ENCODE assay signal across 14 cellular contexts in the genomic region with DNA sequence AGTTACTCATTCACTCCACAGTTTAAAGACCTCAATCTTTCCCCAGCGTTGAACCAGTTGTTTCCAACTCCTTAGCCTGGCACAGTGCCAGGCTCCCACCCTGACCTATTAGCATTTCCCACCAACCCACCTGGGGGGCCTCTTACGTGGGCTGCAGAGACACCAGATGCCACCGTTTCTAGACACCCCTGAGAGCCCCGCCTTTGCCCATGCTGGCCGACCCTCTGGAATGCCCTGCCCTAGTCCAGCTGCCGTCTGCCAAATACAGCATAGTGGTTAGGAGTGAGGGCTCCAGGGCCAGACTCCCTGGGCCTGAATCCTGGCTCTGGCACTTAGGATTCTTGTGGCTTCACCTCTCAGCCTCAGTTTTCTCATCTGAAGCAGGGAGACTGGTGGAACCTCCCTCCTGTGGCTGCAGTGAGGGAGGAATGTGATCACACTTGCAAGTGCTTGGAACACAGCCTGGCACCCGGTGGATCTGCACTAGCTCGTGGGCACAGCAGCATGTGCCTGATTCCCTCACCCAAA.
DNase-seq lines count a peak whose midpoint lies in the region; ATAC-seq and TF ChIP-seq lines count a peak whose summit lies in the region.
"Had no signal": no experiment of that assay in that cellular context is flagged by ENCODE, and none has a peak within 500 bp of the region (broad histone marks: within the 10 kb centered on the region; RNA-seq: fewer than 3 reads in every experiment).

No MANE protein-coding gene starts in this region.

- peaks cover 3% of the 10 kb centered on the region for H3K9me3 Mint-ChIP-seq in CD4-positive, alpha-beta T cell

- ATAC-seq in SK-N-SH treated with all-trans-retinoic acid at 6 μM for 48 hours (peak; percentile 35), HG03521 (IDR thresholded peaks at IDR 0.05; ENCODE audit: unreplicated experiment) (no peak)
- no peak for ATAC-seq in CD4-positive, alpha-beta T cell (ENCODE audit: poor library complexity)
- ATAC-seq: HCT116; stimulated activated naive CD8-positive, alpha-beta T cell treated with anti-CD3 and anti-CD28 coated beads, Interleukin-15, Interleukin-2, amounts not matched to agents 100 U/mL and 50 U/mL, for 24 hours had no signal

- H3K27me3 ChIP-seq in sigmoid colon, result no peaks in the 10 kb centered on the region
- no peaks in the 10 kb centered on the region for H3K27me3 ChIP-seq in hepatocyte
- no peaks in the 10 kb centered on the region for H3K27me3 ChIP-seq in CD4-positive, alpha-beta T cell (ENCODE audit: control insufficient read depth, insufficient read depth, low read length)

- H3K4me3 ChIP-seq in fibroblast of pulmonary artery (replicated peaks; ENCODE audit: low read depth, low read length), result no peak overlapping the region
- H3K4me3 ChIP-seq in sigmoid colon, result no peak overlapping the region
- no peak overlapping the region for H3K4me3 ChIP-seq in hepatocyte

- H3K4me2 ChIP-seq in hepatocyte, result no peak overlapping the region

- DNase-seq in GM03348 (ENCODE audit: low spot score) (peak; percentile 70), fibroblast of pulmonary artery (ENCODE audit: low read depth) (peak; percentile 14), sigmoid colon (peak; percentile 74), hepatocyte (ENCODE audit: low spot score) (no peak), NCI-H2107 (lab: John Stamatoyannopoulos, UW) (no peak)
- no peak for DNase-seq in CD4-positive, alpha-beta T cell
- DNase-seq: activated naive CD4-positive, alpha-beta T cell treated with anti-CD3 and anti-CD28 coated beads for 36 hours; GDM1; NCI-H1092; NCI-H510A; stimulated activated naive CD8-positive, alpha-beta T cell treated with anti-CD3 and anti-CD28 coated beads, Interleukin-15, Interleukin-2, amounts not matched to agents 100 U/mL and 50 U/mL, for 24 hours had no signal

- no peak overlapping the region for H3K4me3 Mint-ChIP-seq in CD4-positive, alpha-beta T cell
- H3K4me3 Mint-ChIP-seq: activated naive CD4-positive, alpha-beta T cell treated with anti-CD3 and anti-CD28 coated beads for 36 hours had no signal

- CTCF ChIA-PET in CD4-positive, alpha-beta T cell (lab: Charles Lee), result no interaction called here

- no peak for TF ChIP-seq EP300 in sigmoid colon (IDR thresholded peaks at IDR 0.05)

- no peak overlapping the region for H2AFZ ChIP-seq in hepatocyte

- H4K20me1 ChIP-seq in hepatocyte (ENCODE audit: insufficient read depth, poor library complexity, severe bottlenecking), result no peaks in the 10 kb centered on the region

- no peak for TF ChIP-seq CTCF in fibroblast of pulmonary artery (IDR thresholded peaks at IDR 0.05; ENCODE audit: low read length, missing control alignments)
- TF ChIP-seq CTCF in sigmoid colon (IDR thresholded peaks at IDR 0.05), result no peak
- TF ChIP-seq CTCF in hepatocyte (IDR thresholded peaks at IDR 0.05; ENCODE audit: poor library complexity), result no peak
- TF ChIP-seq CTCF in CD4-positive, alpha-beta T cell (IDR thresholded peaks at IDR 0.05), result no peak

- H3K9me3 ChIP-seq in sigmoid colon (peaks cover 0 to 3% (median 1%) of the 10 kb centered on the region in 4 donors), hepatocyte (ENCODE audit: low read depth) (no peaks in the 10 kb centered on the region)
- H3K9me3 ChIP-seq in CD4-positive, alpha-beta T cell (ENCODE audit: control insufficient read depth, low read length), result peaks cover 10% of the 10 kb centered on the region

- peaks cover 82% of the 10 kb centered on the region for H3K36me3 Mint-ChIP-seq in CD4-positive, alpha-beta T cell (ENCODE audit: low read depth)

- no peaks in the 10 kb centered on the region for H3K27me3 Mint-ChIP-seq in CD4-positive, alpha-beta T cell

- no peak for TF ChIP-seq POLR2A in sigmoid colon (IDR thresholded peaks at IDR 0.05)

- H3K27ac ChIP-seq in sigmoid colon, result peak overlapping the region; percentile 73 to 85 (median 77)
- no peak overlapping the region for H3K27ac ChIP-seq in hepatocyte
- no peak overlapping the region for H3K27ac ChIP-seq in CD4-positive, alpha-beta T cell (ENCODE audit: low read depth, low read length)

- peaks cover 0 to under 1% (median 0%) of the 10 kb centered on the region in 4 donors for H3K36me3 ChIP-seq in sigmoid colon
- H3K36me3 ChIP-seq in hepatocyte (replicated peaks; ENCODE audit: insufficient read depth, low read depth), result no peaks in the 10 kb centered on the region

- peaks cover 0 to 62% (median 47%) of the 10 kb centered on the region in 4 donors for H3K4me1 ChIP-seq in sigmoid colon
- peaks cover 5% of the 10 kb centered on the region for H3K4me1 ChIP-seq in hepatocyte (ENCODE audit: insufficient read depth)

- H3K27ac Mint-ChIP-seq in CD4-positive, alpha-beta T cell, result no peak overlapping the region
- H3K27ac Mint-ChIP-seq: activated naive CD4-positive, alpha-beta T cell treated with anti-CD3 and anti-CD28 coated beads for 36 hours had no signal

- H3K4me1 Mint-ChIP-seq in CD4-positive, alpha-beta T cell (ENCODE audit: low read depth), result no peaks in the 10 kb centered on the region

- intact Hi-C loops in sigmoid colon (cut with DNase I), result no loop called here
- intact Hi-C loops in CD4-positive, alpha-beta T cell (cut with DNase I, micrococcal nuclease), result no loop called here

- no peaks in the 10 kb centered on the region for H3K79me2 ChIP-seq in hepatocyte

- no peaks in the 10 kb centered on the region for H3K9me2 ChIP-seq in hepatocyte (replicated peaks; ENCODE audit: insufficient read depth)

- 81 to 82% methylated on average over 8 of the region's 8 CpGs for whole genome bisulfite sequencing in sigmoid colon, 2 donors
- WGBS in hepatocyte (ENCODE audit: low lambda C conversion rate, missing lambda C conversion rate), result 80% methylated on average over 8 of the region's 8 CpGs

- POLR2A ChIA-PET in CD4-positive, alpha-beta T cell (lab: Charles Lee), result no interaction called here

TF ChIP-seq in SK-N-SH treated with all-trans-retinoic acid at 6 μM for 48 hours, 23 proteins besides CTCF, POLR2A, EP300 and RAD21 (continues in another document):
- TF ChIP-seq ZNF70 (CRISPR knock-in tag; IDR thresholded peaks at IDR 0.05) (no peak), GLIS3 (CRISPR knock-in tag; IDR thresholded peaks at IDR 0.05) (no peak), ZNF565 (CRISPR knock-in tag; conservative IDR thresholded peaks at IDR 0.05; ENCODE audit: low read depth) (no peak), PPARA (CRISPR knock-in tag; IDR thresholded peaks at IDR 0.05; ENCODE audit: borderline replicate concordance) (no peak), TOX (CRISPR knock-in tag; IDR thresholded peaks at IDR 0.05; ENCODE audit: borderline replicate concordance) (no peak), ZFP30 (CRISPR knock-in tag; IDR thresholded peaks at IDR 0.05) (no peak), ARNTL (CRISPR knock-in tag; IDR thresholded peaks at IDR 0.05; ENCODE audit: borderline replicate concordance, low read depth) (no peak), SNAI2 (CRISPR knock-in tag; IDR thresholded peaks at IDR 0.05) (no peak), CSRNP3 (CRISPR knock-in tag; IDR thresholded peaks at IDR 0.05) (no peak), RARB (CRISPR knock-in tag; IDR thresholded peaks at IDR 0.05) (no peak)
- TF ChIP-seq, protein P1, sequence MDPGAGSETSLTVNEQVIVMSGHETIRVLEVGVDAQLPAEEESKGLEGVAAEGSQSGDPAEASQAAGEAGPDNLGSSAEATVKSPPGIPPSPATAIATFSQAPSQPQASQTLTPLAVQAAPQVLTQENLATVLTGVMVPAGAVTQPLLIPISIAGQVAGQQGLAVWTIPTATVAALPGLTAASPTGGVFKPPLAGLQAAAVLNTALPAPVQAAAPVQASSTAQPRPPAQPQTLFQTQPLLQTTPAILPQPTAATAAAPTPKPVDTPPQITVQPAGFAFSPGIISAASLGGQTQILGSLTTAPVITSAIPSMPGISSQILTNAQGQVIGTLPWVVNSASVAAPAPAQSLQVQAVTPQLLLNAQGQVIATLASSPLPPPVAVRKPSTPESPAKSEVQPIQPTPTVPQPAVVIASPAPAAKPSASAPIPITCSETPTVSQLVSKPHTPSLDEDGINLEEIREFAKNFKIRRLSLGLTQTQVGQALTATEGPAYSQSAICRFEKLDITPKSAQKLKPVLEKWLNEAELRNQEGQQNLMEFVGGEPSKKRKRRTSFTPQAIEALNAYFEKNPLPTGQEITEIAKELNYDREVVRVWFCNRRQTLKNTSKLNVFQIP (CRISPR knock-in tag; IDR thresholded peaks at IDR 0.05; ENCODE audit: borderline replicate concordance, low read depth), result no peak
- TF ChIP-seq, protein P2, sequence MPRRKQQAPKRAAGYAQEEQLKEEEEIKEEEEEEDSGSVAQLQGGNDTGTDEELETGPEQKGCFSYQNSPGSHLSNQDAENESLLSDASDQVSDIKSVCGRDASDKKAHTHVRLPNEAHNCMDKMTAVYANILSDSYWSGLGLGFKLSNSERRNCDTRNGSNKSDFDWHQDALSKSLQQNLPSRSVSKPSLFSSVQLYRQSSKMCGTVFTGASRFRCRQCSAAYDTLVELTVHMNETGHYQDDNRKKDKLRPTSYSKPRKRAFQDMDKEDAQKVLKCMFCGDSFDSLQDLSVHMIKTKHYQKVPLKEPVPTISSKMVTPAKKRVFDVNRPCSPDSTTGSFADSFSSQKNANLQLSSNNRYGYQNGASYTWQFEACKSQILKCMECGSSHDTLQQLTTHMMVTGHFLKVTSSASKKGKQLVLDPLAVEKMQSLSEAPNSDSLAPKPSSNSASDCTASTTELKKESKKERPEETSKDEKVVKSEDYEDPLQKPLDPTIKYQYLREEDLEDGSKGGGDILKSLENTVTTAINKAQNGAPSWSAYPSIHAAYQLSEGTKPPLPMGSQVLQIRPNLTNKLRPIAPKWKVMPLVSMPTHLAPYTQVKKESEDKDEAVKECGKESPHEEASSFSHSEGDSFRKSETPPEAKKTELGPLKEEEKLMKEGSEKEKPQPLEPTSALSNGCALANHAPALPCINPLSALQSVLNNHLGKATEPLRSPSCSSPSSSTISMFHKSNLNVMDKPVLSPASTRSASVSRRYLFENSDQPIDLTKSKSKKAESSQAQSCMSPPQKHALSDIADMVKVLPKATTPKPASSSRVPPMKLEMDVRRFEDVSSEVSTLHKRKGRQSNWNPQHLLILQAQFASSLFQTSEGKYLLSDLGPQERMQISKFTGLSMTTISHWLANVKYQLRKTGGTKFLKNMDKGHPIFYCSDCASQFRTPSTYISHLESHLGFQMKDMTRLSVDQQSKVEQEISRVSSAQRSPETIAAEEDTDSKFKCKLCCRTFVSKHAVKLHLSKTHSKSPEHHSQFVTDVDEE (CRISPR knock-in tag; IDR thresholded peaks at IDR 0.05), result no peak

Comparison
In these comparisons a context has a peak if more than half of its experiments do, and no peak if none do; other contexts are left out.
1. DNase-seq: peak in GM03348 (single experiment), fibroblast of pulmonary artery (single experiment) and sigmoid colon (single experiment); none in hepatocyte (single experiment), NCI-H2107 (single experiment) and CD4-positive, alpha-beta T cell (0 of 10).
2. H3K27ac ChIP-seq: peak in sigmoid colon (4 of 4); none in hepatocyte (single experiment) and CD4-positive, alpha-beta T cell (single experiment).